In the genomic region with DNA sequence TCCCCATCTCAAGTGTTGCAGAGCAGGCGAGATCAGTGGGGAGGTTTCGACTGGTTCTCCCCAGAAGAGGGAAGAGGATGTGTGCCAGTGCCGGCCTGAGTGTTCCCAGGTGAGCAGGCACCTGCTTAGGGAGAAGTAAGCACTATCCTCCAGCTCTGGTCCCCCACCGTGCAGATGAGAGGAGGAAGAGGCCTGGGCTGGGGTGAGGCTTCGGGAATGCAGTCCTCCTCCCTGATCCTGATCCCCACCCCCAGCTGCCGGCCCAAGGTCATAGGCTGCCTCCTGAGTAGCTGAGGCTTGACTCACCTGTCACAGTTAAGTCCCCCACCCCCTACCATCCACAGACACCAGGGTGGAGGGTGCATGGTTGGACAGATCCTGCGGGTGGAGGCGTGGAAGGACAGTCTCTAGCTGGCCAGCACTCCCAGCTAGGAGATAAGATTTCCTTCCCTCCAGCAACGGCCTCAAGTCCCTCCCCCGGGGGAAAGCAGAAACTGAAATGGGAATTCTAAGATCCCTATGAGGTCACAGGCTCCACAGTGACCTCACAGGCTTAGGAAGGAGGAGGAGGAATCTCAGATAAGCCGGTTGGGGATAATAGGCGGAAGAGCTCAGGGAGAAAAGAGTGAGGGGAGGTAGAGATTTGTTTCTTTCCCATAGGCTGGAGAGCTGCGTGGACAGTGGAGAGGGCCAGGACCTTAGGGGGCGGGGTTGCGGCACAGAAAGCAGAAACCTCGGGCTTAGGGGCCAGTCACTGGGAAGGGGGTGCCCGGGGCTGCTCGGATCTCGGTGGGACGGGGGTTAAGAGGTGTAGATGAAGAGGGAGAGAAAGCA, we compare ENCODE assay signal across 8 cellular contexts. TPM values are rescaled to one million over a fixed set of nuclear protein-coding genes. Genes with fewer than 3 reads are reported as not detected.
DNase-seq lines count a peak whose midpoint lies in the region; ATAC-seq, FAIRE-seq and TF ChIP-seq lines count a peak whose summit lies in the region.

No MANE protein-coding gene starts in this region.

- H3K4me1 Mint-ChIP-seq in activated T-cell treated with anti-CD3 and anti-CD28 coated beads, Interleukin-2, amount 50 U/mL, for 4 hours (ENCODE audit: low read depth), result peaks cover 44% of the 10 kb centered on the region

- WGBS in ectodermal cell, 2 experiments, result 6 to 8% methylated on average over 20 of the region's 20 CpGs
- 3 to 4% methylated on average over 10 to 13 of the region's 20 CpGs for WGBS in mesodermal cell (ENCODE audit: insufficient coverage in 2 of 2), 2 experiments

- no peaks in the 10 kb centered on the region for H4K20me1 ChIP-seq in PC-3 (ENCODE audit: low read length)

- in situ Hi-C loops in KBM-7 (cut with MboI; ENCODE audit: low pct_unique_long_range_greater_than_20kb, low sequenced_read_pairs), result no loop called here

- H3K27me3 Mint-ChIP-seq in activated T-cell treated with anti-CD3 and anti-CD28 coated beads, Interleukin-2, amount 50 U/mL, for 4 hours (ENCODE audit: low read depth), result no peaks in the 10 kb centered on the region

- H3K79me2 ChIP-seq in PC-3 (ENCODE audit: low read length), result peaks cover 24% of the 10 kb centered on the region

- POLR2A ChIA-PET in PC-3 (lab: Charles Lee; ENCODE audit: unreplicated experiment), result interaction anchor here (0.5 to 0.8 kb wide), 5 partner anchors 13 to 632 kb away, joined by 3 read pairs; a partner anchor contains a TSS

- peak overlapping the region; percentile 78 for H3K4me3 ChIP-seq in PC-3 (ENCODE audit: low read length)
- peak overlapping the region; percentile 75 for H3K4me3 ChIP-seq in ectodermal cell (ENCODE audit: insufficient read depth, low read depth, low read length)
- H3K4me3 ChIP-seq in mesodermal cell (ENCODE audit: extremely low read depth, insufficient read depth, low read length, poor library complexity, severe bottlenecking), result peak overlapping the region; percentile 70
- H3K4me3 ChIP-seq in upper lobe of right lung, result peak overlapping the region; percentile 98

- no peak for DNase-seq in activated T-cell treated with anti-CD3 and anti-CD28 coated beads, Interleukin-2, amount 50 U/mL, for 4 hours
- DNase-seq in activated T-cell treated with anti-CD3 and anti-CD28 coated beads for 4 hours (no peak), PC-3 (peak; percentile 48), upper lobe of right lung (peak; percentile 77), GM19239 (ENCODE audit: insufficient read length, low spot score) (no peak), KBM-7 (no peak)

- H3K9ac ChIP-seq in PC-3 (ENCODE audit: low read length), result peak overlapping the region; percentile 94

- TF ChIP-seq CTCF in PC-3 (conservative IDR thresholded peaks at IDR 0.05; ENCODE audit: low read depth, low read length) (no peak), upper lobe of right lung (IDR thresholded peaks at IDR 0.05) (no peak)

- H3K36me3 Mint-ChIP-seq in activated T-cell treated with anti-CD3 and anti-CD28 coated beads, Interleukin-2, amount 50 U/mL, for 4 hours (ENCODE audit: insufficient read depth), result peaks cover 3% of the 10 kb centered on the region

- BruUV-seq in PC-3 (replicated peaks; lab: Mats Ljungman, UMichigan), result TSS peak; percentile 51

- H3K4me3 Mint-ChIP-seq in activated T-cell treated with anti-CD3 and anti-CD28 coated beads, Interleukin-2, amount 50 U/mL, for 4 hours, result peak overlapping the region; percentile 95

- H3K27ac ChIP-seq in PC-3 (ENCODE audit: low read length) (no peak overlapping the region), ectodermal cell (ENCODE audit: insufficient read depth, low read depth, low read length, poor library complexity, severe bottlenecking) (peak overlapping the region; percentile 62), mesodermal cell (ENCODE audit: low read depth, low read length, severe bottlenecking) (peak overlapping the region; percentile 90), upper lobe of right lung (peak overlapping the region; percentile 99)

- no peaks in the 10 kb centered on the region for H3F3A ChIP-seq in PC-3 (ENCODE audit: low read length, unreplicated experiment)

- H3K27me3 ChIP-seq in PC-3 (ENCODE audit: low read length), result no peaks in the 10 kb centered on the region
- H3K27me3 ChIP-seq in ectodermal cell (ENCODE audit: control insufficient read depth, insufficient read depth, low read length, poor library complexity, severe bottlenecking), result no peaks in the 10 kb centered on the region
- H3K27me3 ChIP-seq in upper lobe of right lung, result no peaks in the 10 kb centered on the region

- FAIRE-seq in GM19239 (lab: Jason Lieb, UNC), result no peak

- no peak for ATAC-seq in activated T-cell treated with anti-CD3 and anti-CD28 coated beads, Interleukin-2, amount 50 U/mL, for 4 hours
- ATAC-seq in PC-3, result peak; percentile 1
- ATAC-seq in upper lobe of right lung, result no peak

- H3K9me3 ChIP-seq in PC-3 (ENCODE audit: low read length), result no peaks in the 10 kb centered on the region
- H3K9me3 ChIP-seq in ectodermal cell (ENCODE audit: control insufficient read depth, low read length), result no peaks in the 10 kb centered on the region
- H3K9me3 ChIP-seq in mesodermal cell (ENCODE audit: control insufficient read depth, low read length), result no peaks in the 10 kb centered on the region
- no peaks in the 10 kb centered on the region for H3K9me3 ChIP-seq in upper lobe of right lung

- peaks cover 10% of the 10 kb centered on the region; the same call in 1 of the 2 replicates for H3K36me3 ChIP-seq in PC-3 (ENCODE audit: low read depth, low read length)
- H3K36me3 ChIP-seq in ectodermal cell (ENCODE audit: control insufficient read depth, insufficient read depth, low read length), result peaks cover 12% of the 10 kb centered on the region
- H3K36me3 ChIP-seq in mesodermal cell (ENCODE audit: control insufficient read depth, insufficient read depth, low read length), result peaks cover 30% of the 10 kb centered on the region
- H3K36me3 ChIP-seq in upper lobe of right lung, result peaks cover 31% of the 10 kb centered on the region

- no peaks in the 10 kb centered on the region for H3K9me2 ChIP-seq in PC-3 (replicated peaks; ENCODE audit: low read length)

- intact Hi-C loops in PC-3 (cut with micrococcal nuclease), result loop anchor here (5.0 kb wide), 1 partner anchor 107 kb away; a partner anchor contains a TSS
- intact Hi-C loops in upper lobe of right lung (cut with DNase I), result no loop called here

- no peaks in the 10 kb centered on the region for H3K9me3 Mint-ChIP-seq in activated T-cell treated with anti-CD3 and anti-CD28 coated beads, Interleukin-2, amount 50 U/mL, for 4 hours

- H2AFZ ChIP-seq in PC-3 (ENCODE audit: low read length), result peak overlapping the region; percentile 69; the same call in 1 of the 2 replicates

- H3K4me1 ChIP-seq in PC-3 (ENCODE audit: insufficient read depth, low read length), result peaks cover 17% of the 10 kb centered on the region
- H3K4me1 ChIP-seq in ectodermal cell (ENCODE audit: control insufficient read depth, insufficient read depth, low read length), result peaks cover 27% of the 10 kb centered on the region
- H3K4me1 ChIP-seq in mesodermal cell (ENCODE audit: control insufficient read depth, insufficient read depth, low read length, poor library complexity, severe bottlenecking), result peaks cover 24% of the 10 kb centered on the region
- peaks cover 41% of the 10 kb centered on the region for H3K4me1 ChIP-seq in upper lobe of right lung

- peak overlapping the region; percentile 85 for H3K4me2 ChIP-seq in PC-3 (ENCODE audit: low read length)

- CTCF ChIA-PET in PC-3 (lab: Charles Lee), result interaction anchor here (0.5 to 1.6 kb wide), 6 partner anchors 18 to 120 kb away, joined by 3 to 4 read pairs (median 4); no protein-coding TSS in a partner anchor

RNA-seq across cellular contexts. Expression of a gene that starts 1.0 kb away (rescaled TPM):
- total RNA-seq in activated T-cell treated with anti-CD3 and anti-CD28 coated beads, Interleukin-2, amount 50 U/mL, for 4 hours, result 10 to 100 TPM; 69.3 to 75.5 (median 73.1) TPM
- total RNA-seq in PC-3 (2014; rRNA removed) (15.6 and 28.7 TPM in 2 replicates), upper lobe of right lung (88.0 TPM)
- 44.7 TPM for polyA plus RNA-seq in ectodermal cell (2013, experiment 1 of 4)
- 42.4 TPM for polyA plus RNA-seq in ectodermal cell (2013, experiment 2 of 4)
- polyA plus RNA-seq in ectodermal cell (2013, experiment 3 of 4), result 34.5 TPM
- polyA plus RNA-seq in ectodermal cell (2013, experiment 4 of 4), result 37.7 TPM
- polyA plus RNA-seq in mesodermal cell (2013, experiment 1 of 2), result 53.1 TPM
- 44.1 TPM for polyA plus RNA-seq in mesodermal cell (2013, experiment 2 of 2)

RNA-seq across cellular contexts. Expression of a gene that starts 1.2 kb away (rescaled TPM):
- total RNA-seq in activated T-cell treated with anti-CD3 and anti-CD28 coated beads, Interleukin-2, amount 50 U/mL, for 4 hours, result under 1 TPM; 0.14 to 0.40 (median 0.34) TPM
- total RNA-seq in PC-3 (2014; rRNA removed), result 0.40 TPM in 1 of 2 replicates, not detected in the other
- polyA plus RNA-seq in ectodermal cell (2013, experiment 1 of 4), result 2.2 TPM
- 1.5 TPM for polyA plus RNA-seq in ectodermal cell (2013, experiment 2 of 4)
- polyA plus RNA-seq in ectodermal cell (2013, experiment 3 of 4), result 1.3 TPM
- polyA plus RNA-seq in ectodermal cell (2013, experiment 4 of 4), result 1.3 TPM
- polyA plus RNA-seq in mesodermal cell (2013, experiment 1 of 2), result 1.5 TPM
- polyA plus RNA-seq in mesodermal cell (2013, experiment 2 of 2), result 0.86 TPM
- 1.4 TPM for total RNA-seq in upper lobe of right lung

RNA-seq across cellular contexts. Expression of a gene that starts 11.2 kb away (rescaled TPM):
- total RNA-seq in activated T-cell treated with anti-CD3 and anti-CD28 coated beads, Interleukin-2, amount 50 U/mL, for 4 hours, result 1 to 10 TPM; 6.2 to 8.1 (median 7.6) TPM
- total RNA-seq in PC-3 (2014; rRNA removed) (0.22 and 0.52 TPM in 2 replicates), upper lobe of right lung (6.4 TPM)
- polyA plus RNA-seq in ectodermal cell (2013, experiment 1 of 4), result 2.5 TPM
- polyA plus RNA-seq in ectodermal cell (2013, experiment 2 of 4), result 2.1 TPM
- polyA plus RNA-seq in ectodermal cell (2013, experiment 3 of 4), result 1.6 TPM
- 3.2 TPM for polyA plus RNA-seq in ectodermal cell (2013, experiment 4 of 4)
- polyA plus RNA-seq in mesodermal cell (2013, experiment 1 of 2), result 4.4 TPM
- polyA plus RNA-seq in mesodermal cell (2013, experiment 2 of 2), result 3.1 TPM

RNA-seq across cellular contexts. Expression of a gene that starts 17.3 kb away (rescaled TPM):
- 1 to 10 TPM; 1.4 to 3.1 (median 2.0) TPM for total RNA-seq in activated T-cell treated with anti-CD3 and anti-CD28 coated beads, Interleukin-2, amount 50 U/mL, for 4 hours
- total RNA-seq in PC-3 (2014; rRNA removed) (8.6 and 16.3 TPM in 2 replicates), upper lobe of right lung (57.2 TPM)
- polyA plus RNA-seq in ectodermal cell (2013, experiment 1 of 4), result 46.3 TPM
- polyA plus RNA-seq in ectodermal cell (2013, experiment 2 of 4), result 35.8 TPM
- 36.4 TPM for polyA plus RNA-seq in ectodermal cell (2013, experiment 3 of 4)
- polyA plus RNA-seq in ectodermal cell (2013, experiment 4 of 4), result 46.4 TPM
- polyA plus RNA-seq in mesodermal cell (2013, experiment 1 of 2), result 94.4 TPM
- 83.5 TPM for polyA plus RNA-seq in mesodermal cell (2013, experiment 2 of 2)

RNA-seq across cellular contexts. Expression of a gene that starts 27.4 kb away (rescaled TPM):
- total RNA-seq in activated T-cell treated with anti-CD3 and anti-CD28 coated beads, Interleukin-2, amount 50 U/mL, for 4 hours, result 1 to 10 TPM; 7.8 to 8.4 (median 7.9) TPM
- total RNA-seq in PC-3 (2014; rRNA removed), result 9.4 and 19.4 TPM in 2 replicates
- polyA plus RNA-seq in ectodermal cell (2013, experiment 1 of 4), result 27.2 TPM
- 24.4 TPM for polyA plus RNA-seq in ectodermal cell (2013, experiment 2 of 4)
- polyA plus RNA-seq in ectodermal cell (2013, experiment 3 of 4), result 28.9 TPM
- polyA plus RNA-seq in ectodermal cell (2013, experiment 4 of 4), result 29.5 TPM
- polyA plus RNA-seq in mesodermal cell (2013, experiment 1 of 2), result 30.8 TPM
- polyA plus RNA-seq in mesodermal cell (2013, experiment 2 of 2), result 23.6 TPM
- total RNA-seq in upper lobe of right lung, result 14.7 TPM

Comparison
In these comparisons a context has a peak if more than half of its experiments do, and no peak if none do; other contexts are left out.
1. DNase-seq: peak in PC-3 (single experiment) and upper lobe of right lung (single experiment); none in activated T-cell treated with anti-CD3 and anti-CD28 coated beads, Interleukin-2, amount 50 U/mL, for 4 hours (single experiment), activated T-cell treated with anti-CD3 and anti-CD28 coated beads for 4 hours (single experiment), GM19239 (single experiment) and KBM-7 (single experiment).
2. Peak in every context shown above with its lines, with median percentiles within 50 percentile points of each other: H3K4me3 ChIP-seq.